Comparison of ENCODE assay signal across 20 cellular contexts in genomic region chr4:177321647-177322046, GRCh38. TPM values are rescaled to one million over a fixed set of nuclear protein-coding genes. Genes with fewer than 3 reads are reported as not detected.
DNase-seq lines count a peak whose midpoint lies in the region; ATAC-seq, FAIRE-seq and TF ChIP-seq lines count a peak whose summit lies in the region.
"Had no signal": no experiment of that assay in that cellular context is flagged by ENCODE, and none has a peak within 500 bp of the region (broad histone marks: within the 10 kb centered on the region; RNA-seq: fewer than 3 reads in every experiment).

No MANE protein-coding gene starts in this region.

- POLR2A ChIA-PET in A549 (lab: Yijun Ruan, JAX), result no interaction called here
- POLR2A ChIA-PET in endothelial cell of umbilical vein (lab: Charles Lee), result no interaction called here

- CTCF ChIA-PET in A549 (lab: Yijun Ruan, JAX) (interaction anchor here (1.2 to 1.4 kb wide), 2 partner anchors 12 to 18 kb away, joined by 3 to 4 read pairs; partner anchors contain the start of gene NEIL3), endothelial cell of umbilical vein (lab: Charles Lee) (interaction anchor here (0.6 to 3.8 kb wide), 6 partner anchors 9 to 71 kb away, joined by 3 to 21 read pairs (median 8); partner anchors contain the start of gene NEIL3)

- H3K9me3 ChIP-seq in A549 (no peaks in the 10 kb centered on the region), DND-41 (ENCODE audit: insufficient read depth, low read length, severe bottlenecking) (no peaks in the 10 kb centered on the region), T-helper 17 cell (ENCODE audit: control insufficient read depth, low read length, poor library complexity, severe bottlenecking) (no peaks in the 10 kb centered on the region), endothelial cell of umbilical vein (replicated peaks; ENCODE audit: control insufficient read depth, insufficient read depth, low read length) (no peaks in the 10 kb centered on the region), ascending aorta (no peaks in the 10 kb centered on the region)
- H3K9me3 ChIP-seq: Peyer's patch had no signal

- no peaks in the 10 kb centered on the region for H3K27me3 Mint-ChIP-seq in T-helper 17 cell
- H3K27me3 Mint-ChIP-seq in natural killer cell treated with Interleukin-12 subunit alpha and Interleukin-12 subunit beta and Interleukin-15 and Interleukin-18, amount 100 ng/mL, for 72 hours, result no peaks in the 10 kb centered on the region
- H3K27me3 Mint-ChIP-seq: CD4-positive, alpha-beta T cell had no signal

- TF ChIP-seq POLR2A in A549 (IDR thresholded peaks at IDR 0.05; ENCODE audit: low read length) (no peak), endothelial cell of umbilical vein (IDR thresholded peaks at IDR 0.05; ENCODE audit: low read depth, low read length) (no peak)

- H2AFZ ChIP-seq in DND-41 (ENCODE audit: low read depth, low read length), result no peak overlapping the region
- peak overlapping the region; percentile 84 for H2AFZ ChIP-seq in endothelial cell of umbilical vein (ENCODE audit: low read depth, low read length)

- H3K4me2 ChIP-seq in A549 (peak overlapping the region; percentile 76), DND-41 (ENCODE audit: insufficient read depth, low read length) (peak overlapping the region; percentile 20; the same call in 1 of the 2 replicates), endothelial cell of umbilical vein (ENCODE audit: insufficient read depth, low read length) (peak overlapping the region; percentile 85)

- no peak overlapping the region for H3K4me3 Mint-ChIP-seq in T-helper 17 cell
- H3K4me3 Mint-ChIP-seq in natural killer cell treated with Interleukin-12 subunit alpha and Interleukin-12 subunit beta and Interleukin-15 and Interleukin-18, amount 100 ng/mL, for 72 hours, result no peak overlapping the region
- H3K4me3 Mint-ChIP-seq: CD4-positive, alpha-beta T cell had no signal

- H3K4me3 ChIP-seq in A549 (peak overlapping the region; percentile 29; the same call in 2 of the 3 replicates), DND-41 (ENCODE audit: low read depth in 1 of 2, low read length in 2 of 2) (no peak overlapping the region), endothelial cell of umbilical vein (replicated peaks in 1 of 3; ENCODE audit: insufficient read depth in 1 of 3, low read depth in 1 of 3, low read length in 3 of 3) (no peak overlapping the region), ascending aorta (no peak overlapping the region)
- H3K4me3 ChIP-seq: Peyer's patch had no signal

- H3K27ac Mint-ChIP-seq in T-helper 17 cell, result peak overlapping the region; percentile 60
- H3K27ac Mint-ChIP-seq in natural killer cell treated with Interleukin-12 subunit alpha and Interleukin-12 subunit beta and Interleukin-15 and Interleukin-18, amount 100 ng/mL, for 72 hours, result no peak overlapping the region
- H3K27ac Mint-ChIP-seq: CD4-positive, alpha-beta T cell had no signal

- H3K9me3 Mint-ChIP-seq in natural killer cell treated with Interleukin-12 subunit alpha and Interleukin-12 subunit beta and Interleukin-15 and Interleukin-18, amount 100 ng/mL, for 72 hours, result no peaks in the 10 kb centered on the region
- H3K9me3 Mint-ChIP-seq: CD4-positive, alpha-beta T cell had no signal

- H3K36me3 Mint-ChIP-seq in T-helper 17 cell (ENCODE audit: low read depth), result no peaks in the 10 kb centered on the region
- H3K36me3 Mint-ChIP-seq in natural killer cell treated with Interleukin-12 subunit alpha and Interleukin-12 subunit beta and Interleukin-15 and Interleukin-18, amount 100 ng/mL, for 72 hours, result peaks cover 8% of the 10 kb centered on the region

- H3K4me1 Mint-ChIP-seq in T-helper 17 cell, result peaks cover 43% of the 10 kb centered on the region
- peaks cover under 1 to 22% of the 10 kb centered on the region in 2 donors for H3K4me1 Mint-ChIP-seq in natural killer cell treated with Interleukin-12 subunit alpha and Interleukin-12 subunit beta and Interleukin-15 and Interleukin-18, amount 100 ng/mL, for 72 hours (ENCODE audit: low read depth in 2 of 2)

- no peak for TF ChIP-seq EP300 in A549 (IDR thresholded peaks at IDR 0.05)

- ATAC-seq in A549 (no peak), DND-41 (ENCODE audit: insufficient read depth, low read depth) (no peak), T-helper 17 cell (no peak), HG03378 (IDR thresholded peaks at IDR 0.05; ENCODE audit: unreplicated experiment) (no peak), HG03135 (IDR thresholded peaks at IDR 0.05; ENCODE audit: unreplicated experiment) (no peak)
- no peak for ATAC-seq in natural killer cell treated with Interleukin-12 subunit alpha and Interleukin-12 subunit beta and Interleukin-15 and Interleukin-18, amount 100 ng/mL, for 72 hours
- ATAC-seq: HCT116 had no signal

- peak overlapping the region; percentile 66 to 74 for H3K27ac ChIP-seq in A549
- H3K27ac ChIP-seq in DND-41 (ENCODE audit: low read length), result peak overlapping the region; percentile 33; the same call in 1 of the 2 replicates
- H3K27ac ChIP-seq in endothelial cell of umbilical vein (ENCODE audit: insufficient read depth, low read depth, low read length), result peak overlapping the region; percentile 19
- no peak overlapping the region for H3K27ac ChIP-seq in ascending aorta
- H3K27ac ChIP-seq: Peyer's patch had no signal

- no peak overlapping the region for H3K9ac ChIP-seq in DND-41 (ENCODE audit: low read depth, low read length)
- H3K9ac ChIP-seq in endothelial cell of umbilical vein (replicated peaks; ENCODE audit: extremely low read depth, insufficient read depth, low read length), result peak overlapping the region; percentile 69

- no TSS peak for BruUV-seq in endothelial cell of umbilical vein (replicated peaks; lab: Mats Ljungman, UMichigan)

- no peaks in the 10 kb centered on the region for H3K9me1 ChIP-seq in endothelial cell of umbilical vein (replicated peaks; ENCODE audit: control insufficient read depth, extremely low read depth, insufficient read depth, low read length)

- no peak for DNase-seq in A549 (ENCODE audit: low read depth in 1 of 2, low spot score in 1 of 2)
- no peak for DNase-seq in DND-41
- no peak for DNase-seq in T-helper 17 cell
- no peak for DNase-seq in endothelial cell of umbilical vein (ENCODE audit: low read depth, low spot score)
- no peak for DNase-seq in natural killer cell treated with Interleukin-12 subunit alpha and Interleukin-12 subunit beta and Interleukin-15 and Interleukin-18, amount 100 ng/mL, for 72 hours (ENCODE audit: low spot score)
- no peak for DNase-seq in ascending aorta (ENCODE audit: low spot score in 2 of 2)
- DNase-seq: CD4-positive, alpha-beta T cell; COR-L47; DMS79 treated with DMSO at 0.1 percent for 48 hours; GOT3; KG1; NCI-H1105; NCI-H2029 treated with DMSO at 0.1 percent for 48 hours; NCI-H345; NCI-H526; Peyer's patch had no signal

- intact Hi-C loops in endothelial cell of umbilical vein (cut with micrococcal nuclease) (loop anchor here (5.0 to 10.0 kb wide), 3 partner anchors 197 to 999 kb away; partner anchors contain the start of gene VEGFC), ascending aorta (cut with DNase I) (no loop called here)

- FAIRE-seq in A549 (lab: Jason Lieb, UNC), result no peak
- FAIRE-seq in endothelial cell of umbilical vein (lab: Jason Lieb, UNC), result no peak
- FAIRE-seq: GM12891 had no signal

- H3K4me1 ChIP-seq in A549 (peaks cover 67% of the 10 kb centered on the region), DND-41 (ENCODE audit: insufficient read depth, low read length) (peaks cover 86% of the 10 kb centered on the region), endothelial cell of umbilical vein (ENCODE audit: control insufficient read depth, extremely low read depth, insufficient read depth, low read length) (peaks cover 13% of the 10 kb centered on the region), ascending aorta (no peaks in the 10 kb centered on the region)
- H3K4me1 ChIP-seq: Peyer's patch had no signal

- dilution Hi-C loops in endothelial cell of umbilical vein (cut with MboI; ENCODE audit: extremely low pct_ligation_motif_present, low sequenced_read_pairs), result no loop called here

- H3K79me2 ChIP-seq in DND-41 (ENCODE audit: insufficient read depth, low read length) (peaks cover 100% of the 10 kb centered on the region), endothelial cell of umbilical vein (ENCODE audit: control insufficient read depth, insufficient read depth, low read length) (peaks cover 26% of the 10 kb centered on the region)

- TF ChIP-seq RAD21 in A549 (conservative IDR thresholded peaks at IDR 0.05 in 1 of 2, IDR thresholded peaks at IDR 0.05 in 1 of 2), result no peak

- H3K27me3 ChIP-seq in DND-41 (ENCODE audit: insufficient read depth, low read length, poor library complexity) (no peaks in the 10 kb centered on the region), endothelial cell of umbilical vein (ENCODE audit: control insufficient read depth in 2 of 2, insufficient read depth in 2 of 2, low read length in 2 of 2) (no peaks in the 10 kb centered on the region), ascending aorta (no peaks in the 10 kb centered on the region)
- H3K27me3 ChIP-seq: Peyer's patch had no signal

- no peak for TF ChIP-seq CTCF in A549 (IDR thresholded peaks at IDR 0.05)
- TF ChIP-seq CTCF in DND-41 (IDR thresholded peaks at IDR 0.05; ENCODE audit: borderline replicate concordance, extremely low read depth, low read length, poor library complexity, severe bottlenecking), result no peak
- no peak for TF ChIP-seq CTCF in endothelial cell of umbilical vein (IDR thresholded peaks at IDR 0.05; ENCODE audit: extremely low read depth in 1 of 2, insufficient read depth in 1 of 2, low read depth in 1 of 2, low read length in 2 of 2)
- TF ChIP-seq CTCF in ascending aorta (IDR thresholded peaks at IDR 0.05), result no peak

- H4K20me1 ChIP-seq in DND-41 (ENCODE audit: insufficient read depth, low read length) (peaks cover 68% of the 10 kb centered on the region), endothelial cell of umbilical vein (replicated peaks; ENCODE audit: control insufficient read depth, extremely low read depth, insufficient read depth, low read length) (no peaks in the 10 kb centered on the region)

- H3K36me3 ChIP-seq in DND-41 (ENCODE audit: insufficient read depth, low read length) (peaks cover 88% of the 10 kb centered on the region), endothelial cell of umbilical vein (ENCODE audit: control insufficient read depth in 2 of 2, extremely low read depth in 1 of 2, insufficient read depth in 2 of 2, low read length in 2 of 2) (no peaks in the 10 kb centered on the region), ascending aorta (no peaks in the 10 kb centered on the region)
- H3K36me3 ChIP-seq: Peyer's patch had no signal

- 57% methylated on average over 3 of the region's 3 CpGs for WGBS in A549 (ENCODE audit: missing lambda C conversion rate)

RNA-seq across cellular contexts. Expression of gene NEIL3, which starts 12.0 kb away (rescaled TPM):
- polyA plus RNA-seq in A549 (2011; rRNA removed), result 29.1 and 42.0 TPM in 2 replicates
- polyA plus RNA-seq in A549 (2012; cell fraction: cytosol; rRNA removed), result 16.0 and 16.3 TPM in 2 replicates
- polyA plus RNA-seq in A549 (2012; cell fraction: nucleus; rRNA removed), result 14.7 and 17.9 TPM in 2 replicates
- 22.1 to 25.8 TPM (median 23.4 TPM) in 3 replicates for polyA plus RNA-seq in A549 (2017; fragmentation: RNase III; extraction: RNeasy Plus Mini Kit Qiagen cat#74134 plus additional on column Dnase treatment)
- 17.1 and 17.3 TPM in 2 replicates for polyA minus RNA-seq in A549 (2011; rRNA and poly(A)+ RNA removed)
- 1 to 10 TPM in 1 of 2 donors, under 1 TPM in 1; 0.45 to 2.4 TPM for total RNA-seq in T-helper 17 cell
- 6.9 and 8.2 TPM in 2 replicates for total RNA-seq in endothelial cell of umbilical vein
- 3.2 and 3.7 TPM in 2 replicates for polyA plus RNA-seq in endothelial cell of umbilical vein
- 5.3 and 5.9 TPM in 2 replicates for polyA plus RNA-seq in endothelial cell of umbilical vein (2011; cell fraction: cytosol; rRNA removed)
- polyA plus RNA-seq in endothelial cell of umbilical vein (2011; cell fraction: nucleus; rRNA removed), result 7.1 and 10.0 TPM in 2 replicates
- 2.2 and 5.6 TPM in 2 replicates for polyA plus RNA-seq in endothelial cell of umbilical vein (2012)
- polyA minus RNA-seq in endothelial cell of umbilical vein, result 5.2 and 5.6 TPM in 2 replicates
- 7.8 TPM for polyA minus RNA-seq in endothelial cell of umbilical vein (2011; cell fraction: cytosol; rRNA and poly(A)+ RNA removed)
- 7.4 and 13.4 TPM in 2 replicates for polyA minus RNA-seq in endothelial cell of umbilical vein (2011; cell fraction: nucleus; rRNA and poly(A)+ RNA removed)
- total RNA-seq in natural killer cell treated with Interleukin-12 subunit alpha and Interleukin-12 subunit beta and Interleukin-15 and Interleukin-18, amount 100 ng/mL, for 72 hours, result 10 to 100 TPM in 1 of 2 donors, 1 to 10 TPM in 1; 5.9 to 11.8 TPM
- total RNA-seq in ascending aorta, result not detected

Comparison
In these comparisons a context has a peak if more than half of its experiments do, and no peak if none do; other contexts are left out.
1. H3K27ac ChIP-seq: peak in A549 (2 of 2), DND-41 (single experiment) and endothelial cell of umbilical vein (single experiment); none in ascending aorta (0 of 2).
2. H3K4me2 ChIP-seq: peak in every context shown above with its lines; median percentile 85 in endothelial cell of umbilical vein; 76 in A549; 20 in DND-41.